ENCODE assay signal across 1 cellular context in the genomic region with DNA sequence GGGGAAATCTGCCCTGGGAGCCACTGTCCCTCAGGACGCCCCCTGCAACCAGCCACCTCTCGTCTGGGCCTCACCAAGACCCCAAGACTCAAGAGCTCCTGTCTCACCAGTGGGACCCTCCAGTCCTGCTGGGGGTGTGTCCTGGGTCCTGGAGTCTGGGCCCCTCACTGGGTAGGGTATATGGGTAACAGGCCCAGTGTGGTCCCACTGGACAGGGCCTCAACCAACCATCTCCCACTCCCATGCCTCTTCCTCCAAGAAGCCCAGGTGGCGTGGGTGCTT.
TF ChIP-seq lines count a peak whose summit lies in the region.

No MANE protein-coding gene starts in this region.

TF ChIP-seq in A549, 52 proteins besides CTCF, POLR2A, EP300 and RAD21 (continued from another document):
- TF ChIP-seq, protein P1, sequence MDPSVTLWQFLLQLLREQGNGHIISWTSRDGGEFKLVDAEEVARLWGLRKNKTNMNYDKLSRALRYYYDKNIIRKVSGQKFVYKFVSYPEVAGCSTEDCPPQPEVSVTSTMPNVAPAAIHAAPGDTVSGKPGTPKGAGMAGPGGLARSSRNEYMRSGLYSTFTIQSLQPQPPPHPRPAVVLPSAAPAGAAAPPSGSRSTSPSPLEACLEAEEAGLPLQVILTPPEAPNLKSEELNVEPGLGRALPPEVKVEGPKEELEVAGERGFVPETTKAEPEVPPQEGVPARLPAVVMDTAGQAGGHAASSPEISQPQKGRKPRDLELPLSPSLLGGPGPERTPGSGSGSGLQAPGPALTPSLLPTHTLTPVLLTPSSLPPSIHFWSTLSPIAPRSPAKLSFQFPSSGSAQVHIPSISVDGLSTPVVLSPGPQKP (IDR thresholded peaks at IDR 0.05; ENCODE audit: low read depth, low read length): no peak
